ENCODE assay signal across 12 cellular contexts in the genomic region with DNA sequence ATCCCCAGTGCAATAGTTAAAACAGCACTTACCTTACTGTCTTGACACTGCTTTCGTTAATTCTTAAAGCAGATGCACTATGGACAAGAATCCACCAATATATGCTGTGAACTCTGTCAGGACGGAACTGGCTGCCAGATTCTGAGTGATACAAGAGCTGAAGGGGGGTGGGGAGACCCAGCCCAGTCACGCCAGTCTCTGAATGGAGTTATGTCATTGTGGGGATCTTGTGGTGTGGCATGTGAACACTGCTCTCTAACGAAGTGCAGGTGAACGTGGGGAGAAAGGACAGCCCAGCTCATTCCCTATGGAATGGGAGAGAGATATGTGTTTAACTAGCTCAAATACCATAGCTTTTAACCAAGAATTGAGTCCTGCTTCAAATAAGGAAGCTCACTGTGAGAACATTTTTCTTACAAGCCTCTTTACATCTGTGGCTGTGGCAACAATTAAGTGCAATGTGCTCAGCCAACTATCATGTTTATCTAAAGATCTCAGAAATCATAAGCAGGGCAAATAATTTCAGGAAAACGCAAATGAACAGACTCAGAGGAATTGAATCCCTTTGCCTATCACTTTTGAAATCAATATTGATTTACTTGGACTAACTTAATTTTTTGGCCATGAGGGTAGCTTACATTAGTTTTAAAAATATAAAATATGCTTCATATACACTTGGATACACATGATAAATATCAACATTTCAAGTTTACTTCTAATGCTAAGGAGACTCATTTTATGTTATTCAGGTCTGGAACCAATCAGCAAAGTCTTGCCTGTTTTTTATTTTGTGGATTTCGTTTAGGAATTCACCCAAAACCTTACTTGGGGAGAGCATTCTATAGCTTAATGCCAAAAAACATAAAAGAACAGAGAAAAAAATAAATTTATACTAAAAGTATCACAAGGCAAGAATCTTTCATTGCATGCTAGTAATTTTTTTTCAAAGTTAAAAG. TPM values are rescaled to one million over a fixed set of nuclear protein-coding genes. Genes with fewer than 3 reads are reported as not detected.
DNase-seq lines count a peak whose midpoint lies in the region; ATAC-seq and TF ChIP-seq lines count a peak whose summit lies in the region.
"Had no signal": no experiment of that assay in that cellular context is flagged by ENCODE, and none has a peak within 500 bp of the region (broad histone marks: within the 10 kb centered on the region; RNA-seq: fewer than 3 reads in every experiment).

A gene with protein sequence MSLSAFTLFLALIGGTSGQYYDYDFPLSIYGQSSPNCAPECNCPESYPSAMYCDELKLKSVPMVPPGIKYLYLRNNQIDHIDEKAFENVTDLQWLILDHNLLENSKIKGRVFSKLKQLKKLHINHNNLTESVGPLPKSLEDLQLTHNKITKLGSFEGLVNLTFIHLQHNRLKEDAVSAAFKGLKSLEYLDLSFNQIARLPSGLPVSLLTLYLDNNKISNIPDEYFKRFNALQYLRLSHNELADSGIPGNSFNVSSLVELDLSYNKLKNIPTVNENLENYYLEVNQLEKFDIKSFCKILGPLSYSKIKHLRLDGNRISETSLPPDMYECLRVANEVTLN (minus strand): TSS at position 129 of the 956 bp plus-strand sequence. CDS start 2,515 bp downstream, outside the sequence.

- POLR2A ChIA-PET in RWPE1 (lab: Yijun Ruan, JAX; ENCODE audit: low non-redundant PET) = no interaction called here

- ATAC-seq in omental fat pad (ENCODE audit: low FRiP score) = peak; percentile 52
- no peak for ATAC-seq in GM19328 (IDR thresholded peaks at IDR 0.05; ENCODE audit: unreplicated experiment)
- ATAC-seq: right lobe of liver had no signal

- DNase-seq in AG08396 (ENCODE audit: low spot score) (peak; percentile 21), OCI-M1 (lab: John Stamatoyannopoulos, UW) (peak; percentile 74), fibroblast of villous mesenchyme (ENCODE audit: low read depth) (peak; percentile 95), omental fat pad (ENCODE audit: low spot score) (no peak), RWPE1 (ENCODE audit: low spot score) (no peak), NCI-H187 treated with DMSO at 0.1 percent for 48 hours (lab: John Stamatoyannopoulos, UW) (no peak), germinal center (ENCODE audit: low spot score) (no peak)
- DNase-seq: activated naive CD4-positive, alpha-beta T cell treated with anti-CD3 and anti-CD28 coated beads, Interleukin-2, amount 50 U/mL, for 16 hours; CD4-positive, alpha-beta memory T cell; NCI-H2171 treated with DMSO at 0.1 percent for 48 hours; right lobe of liver had no signal

- H3K4me3 ChIP-seq in fibroblast of villous mesenchyme (ENCODE audit: low read depth, low read length) = peak within 1 kb of the TSS; percentile 65
- H3K4me3 ChIP-seq: right lobe of liver had no signal

- no peak within 1 kb of the TSS for H3K27ac ChIP-seq in RWPE1
- H3K27ac ChIP-seq: right lobe of liver had no signal

- TF ChIP-seq CTCF in fibroblast of villous mesenchyme (IDR thresholded peaks at IDR 0.05; ENCODE audit: insufficient read depth, low read depth, low read length) = no peak
- TF ChIP-seq CTCF in omental fat pad (IDR thresholded peaks at IDR 0.05) = no peak
- TF ChIP-seq CTCF in RWPE1 (conservative IDR thresholded peaks at IDR 0.05; ENCODE audit: low read depth) = no peak

- CTCF ChIA-PET in RWPE1 (lab: Yijun Ruan, JAX) = no interaction called here

RNA-seq across cellular contexts. Expression of the gene that starts here (rescaled TPM):
- total RNA-seq in fibroblast of villous mesenchyme (487 and 603 TPM in 2 replicates), omental fat pad (100 to 1,000 TPM; 213 to 557 (median 340) TPM)
- total RNA-seq: CD4-positive, alpha-beta memory T cell had no signal

Comparison
In these comparisons a context has a peak if more than half of its experiments do, and no peak if none do; other contexts are left out.
1. DNase-seq: peak in AG08396 (single experiment), OCI-M1 (single experiment) and fibroblast of villous mesenchyme (single experiment); none in omental fat pad (single experiment), RWPE1 (single experiment), NCI-H187 treated with DMSO at 0.1 percent for 48 hours (single experiment) and germinal center (single experiment).